ENCODE assay signal across 1 cellular context in genomic region chr11:104781719-104782376, GRCh38.
TF ChIP-seq lines count a peak whose summit lies in the region.

No MANE protein-coding gene starts in this region.

TF ChIP-seq in WTC11, 78 proteins besides CTCF, POLR2A, EP300 and RAD21 (continued from another document):
- peak; percentile 86; the same call in 1 of the 2 replicates for TF ChIP-seq FOXP4 (CRISPR knock-in tag; IDR thresholded peaks at IDR 0.05)
- TF ChIP-seq, protein P1, sequence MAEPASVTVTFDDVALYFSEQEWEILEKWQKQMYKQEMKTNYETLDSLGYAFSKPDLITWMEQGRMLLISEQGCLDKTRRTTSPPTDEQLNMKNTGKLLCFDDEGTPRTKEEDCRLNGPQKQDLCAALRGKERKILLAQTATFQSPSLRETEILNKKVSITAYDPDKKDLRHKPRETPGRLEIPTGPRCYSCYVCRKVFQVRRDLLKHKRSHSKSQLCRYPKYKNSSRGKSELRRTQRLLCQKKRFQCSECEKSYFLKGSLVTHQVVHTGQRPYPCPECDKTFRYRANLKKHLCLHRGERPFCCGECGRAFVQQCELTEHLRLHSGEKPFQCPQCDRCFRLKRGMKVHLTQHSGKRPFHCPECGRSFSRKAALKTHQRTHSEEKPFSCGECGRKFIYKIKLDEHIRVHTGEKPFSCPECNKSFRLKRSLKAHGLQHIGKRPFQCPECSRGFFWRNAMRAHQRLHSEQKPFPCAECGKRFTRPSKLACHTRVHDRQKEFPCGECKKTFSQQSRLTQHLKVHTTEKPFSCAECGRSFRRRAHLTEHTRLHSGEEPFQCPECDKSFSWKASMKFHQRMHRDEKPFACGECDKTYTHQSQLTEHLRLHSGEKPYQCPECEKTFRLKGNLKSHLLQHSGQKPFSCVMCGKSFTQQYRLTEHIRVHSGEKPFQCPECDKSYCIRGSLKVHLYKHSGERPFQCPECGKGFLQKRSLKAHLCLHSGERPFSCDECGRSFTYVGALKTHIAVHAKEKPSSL (CRISPR knock-in tag; conservative IDR thresholded peaks at IDR 0.05), result 0 out of 2 replicates have a peak, but pooled peaks have one; percentile 56
- TF ChIP-seq CDX4 (CRISPR knock-in tag; IDR thresholded peaks at IDR 0.05; ENCODE audit: borderline replicate concordance), result no peak
- TF ChIP-seq RELA (CRISPR knock-in tag; IDR thresholded peaks at IDR 0.05; ENCODE audit: borderline replicate concordance), result no peak
- TF ChIP-seq, protein P2, sequence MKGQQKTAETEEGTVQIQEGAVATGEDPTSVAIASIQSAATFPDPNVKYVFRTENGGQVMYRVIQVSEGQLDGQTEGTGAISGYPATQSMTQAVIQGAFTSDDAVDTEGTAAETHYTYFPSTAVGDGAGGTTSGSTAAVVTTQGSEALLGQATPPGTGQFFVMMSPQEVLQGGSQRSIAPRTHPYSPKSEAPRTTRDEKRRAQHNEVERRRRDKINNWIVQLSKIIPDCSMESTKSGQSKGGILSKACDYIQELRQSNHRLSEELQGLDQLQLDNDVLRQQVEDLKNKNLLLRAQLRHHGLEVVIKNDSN (CRISPR knock-in tag; IDR thresholded peaks at IDR 0.05), result no peak
- TF ChIP-seq, protein P3, sequence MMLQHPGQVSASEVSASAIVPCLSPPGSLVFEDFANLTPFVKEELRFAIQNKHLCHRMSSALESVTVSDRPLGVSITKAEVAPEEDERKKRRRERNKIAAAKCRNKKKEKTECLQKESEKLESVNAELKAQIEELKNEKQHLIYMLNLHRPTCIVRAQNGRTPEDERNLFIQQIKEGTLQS (CRISPR knock-in tag; conservative IDR thresholded peaks at IDR 0.05), result no peak
- TF ChIP-seq FOXK1 (CRISPR knock-in tag; IDR thresholded peaks at IDR 0.05), result 0 out of 2 replicates have a peak, but pooled peaks have one; percentile 53
- TF ChIP-seq SP1 (CRISPR knock-in tag; conservative IDR thresholded peaks at IDR 0.05), result peak; percentile 66
- TF ChIP-seq ETV6 (CRISPR knock-in tag; IDR thresholded peaks at IDR 0.05), result 0 out of 2 replicates have a peak, but pooled peaks have one; percentile 65
- peak; percentile 95 for TF ChIP-seq TEAD1 (CRISPR knock-in tag; IDR thresholded peaks at IDR 0.05)
- TF ChIP-seq, protein P4, sequence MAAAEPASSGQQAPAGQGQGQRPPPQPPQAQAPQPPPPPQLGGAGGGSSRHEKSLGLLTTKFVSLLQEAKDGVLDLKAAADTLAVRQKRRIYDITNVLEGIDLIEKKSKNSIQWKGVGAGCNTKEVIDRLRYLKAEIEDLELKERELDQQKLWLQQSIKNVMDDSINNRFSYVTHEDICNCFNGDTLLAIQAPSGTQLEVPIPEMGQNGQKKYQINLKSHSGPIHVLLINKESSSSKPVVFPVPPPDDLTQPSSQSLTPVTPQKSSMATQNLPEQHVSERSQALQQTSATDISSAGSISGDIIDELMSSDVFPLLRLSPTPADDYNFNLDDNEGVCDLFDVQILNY (CRISPR knock-in tag; IDR thresholded peaks at IDR 0.05), result no peak
- no peak for TF ChIP-seq ZNF532 (CRISPR knock-in tag; IDR thresholded peaks at IDR 0.05; ENCODE audit: borderline replicate concordance)
- 0 out of 2 replicates have a peak, but pooled peaks have one; percentile 25 for TF ChIP-seq MAX (CRISPR knock-in tag; IDR thresholded peaks at IDR 0.05)
